ENCODE assay signal across 1 cellular context in the genomic region with DNA sequence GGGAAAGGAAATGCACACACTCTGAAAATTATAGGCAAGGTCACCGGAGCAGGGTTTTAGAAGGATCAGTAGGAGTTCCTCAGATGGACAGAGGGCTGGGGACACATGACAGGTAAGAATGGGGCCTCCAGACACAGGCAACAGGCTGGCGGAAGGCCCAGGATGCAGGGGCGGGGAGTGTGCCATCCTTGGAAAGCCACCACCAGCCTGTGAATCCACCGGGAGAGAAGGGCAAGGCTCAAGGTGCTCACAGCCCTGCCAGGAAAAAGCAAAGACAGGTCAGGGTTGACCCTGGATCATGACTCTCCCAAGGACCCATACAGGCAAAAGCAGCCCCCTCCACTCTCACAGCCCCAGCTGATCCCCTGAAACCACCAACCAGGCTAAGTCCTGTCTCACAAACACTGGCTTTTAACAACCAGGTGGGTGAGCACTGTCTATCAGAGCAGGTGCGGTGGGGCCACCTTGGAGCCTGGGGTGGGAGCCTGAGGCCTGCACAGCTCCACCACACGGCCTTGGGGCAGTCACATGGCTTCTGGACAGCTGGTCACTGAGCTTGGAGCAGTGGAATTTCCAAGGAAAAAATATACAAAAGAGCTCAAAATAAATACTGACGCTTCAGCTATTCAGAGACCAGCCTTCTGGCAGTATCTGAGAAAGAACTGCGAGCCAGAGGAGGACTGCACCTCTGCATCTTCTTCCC.
TF ChIP-seq lines count a peak whose summit lies in the region.

No MANE protein-coding gene starts in this region.

TF ChIP-seq in WTC11, 78 proteins besides CTCF, POLR2A, EP300 and RAD21 (continued from another document):
- TF ChIP-seq, protein P1, sequence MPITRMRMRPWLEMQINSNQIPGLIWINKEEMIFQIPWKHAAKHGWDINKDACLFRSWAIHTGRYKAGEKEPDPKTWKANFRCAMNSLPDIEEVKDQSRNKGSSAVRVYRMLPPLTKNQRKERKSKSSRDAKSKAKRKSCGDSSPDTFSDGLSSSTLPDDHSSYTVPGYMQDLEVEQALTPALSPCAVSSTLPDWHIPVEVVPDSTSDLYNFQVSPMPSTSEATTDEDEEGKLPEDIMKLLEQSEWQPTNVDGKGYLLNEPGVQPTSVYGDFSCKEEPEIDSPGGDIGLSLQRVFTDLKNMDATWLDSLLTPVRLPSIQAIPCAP (CRISPR knock-in tag; IDR thresholded peaks at IDR 0.05): no peak
- TF ChIP-seq CREM (CRISPR knock-in tag; IDR thresholded peaks at IDR 0.05): no peak
- no peak for TF ChIP-seq ESRRA (CRISPR knock-in tag; IDR thresholded peaks at IDR 0.05; ENCODE audit: borderline replicate concordance)
- no peak for TF ChIP-seq MXD4 (CRISPR knock-in tag; IDR thresholded peaks at IDR 0.05; ENCODE audit: borderline replicate concordance)
- no peak for TF ChIP-seq ATF3 (CRISPR knock-in tag; conservative IDR thresholded peaks at IDR 0.05)
- TF ChIP-seq USF1 (CRISPR knock-in tag; IDR thresholded peaks at IDR 0.05): no peak
- TF ChIP-seq ATF1 (CRISPR knock-in tag; IDR thresholded peaks at IDR 0.05): no peak
- TF ChIP-seq CREB1 (CRISPR knock-in tag; IDR thresholded peaks at IDR 0.05): no peak
- TF ChIP-seq, protein P2, sequence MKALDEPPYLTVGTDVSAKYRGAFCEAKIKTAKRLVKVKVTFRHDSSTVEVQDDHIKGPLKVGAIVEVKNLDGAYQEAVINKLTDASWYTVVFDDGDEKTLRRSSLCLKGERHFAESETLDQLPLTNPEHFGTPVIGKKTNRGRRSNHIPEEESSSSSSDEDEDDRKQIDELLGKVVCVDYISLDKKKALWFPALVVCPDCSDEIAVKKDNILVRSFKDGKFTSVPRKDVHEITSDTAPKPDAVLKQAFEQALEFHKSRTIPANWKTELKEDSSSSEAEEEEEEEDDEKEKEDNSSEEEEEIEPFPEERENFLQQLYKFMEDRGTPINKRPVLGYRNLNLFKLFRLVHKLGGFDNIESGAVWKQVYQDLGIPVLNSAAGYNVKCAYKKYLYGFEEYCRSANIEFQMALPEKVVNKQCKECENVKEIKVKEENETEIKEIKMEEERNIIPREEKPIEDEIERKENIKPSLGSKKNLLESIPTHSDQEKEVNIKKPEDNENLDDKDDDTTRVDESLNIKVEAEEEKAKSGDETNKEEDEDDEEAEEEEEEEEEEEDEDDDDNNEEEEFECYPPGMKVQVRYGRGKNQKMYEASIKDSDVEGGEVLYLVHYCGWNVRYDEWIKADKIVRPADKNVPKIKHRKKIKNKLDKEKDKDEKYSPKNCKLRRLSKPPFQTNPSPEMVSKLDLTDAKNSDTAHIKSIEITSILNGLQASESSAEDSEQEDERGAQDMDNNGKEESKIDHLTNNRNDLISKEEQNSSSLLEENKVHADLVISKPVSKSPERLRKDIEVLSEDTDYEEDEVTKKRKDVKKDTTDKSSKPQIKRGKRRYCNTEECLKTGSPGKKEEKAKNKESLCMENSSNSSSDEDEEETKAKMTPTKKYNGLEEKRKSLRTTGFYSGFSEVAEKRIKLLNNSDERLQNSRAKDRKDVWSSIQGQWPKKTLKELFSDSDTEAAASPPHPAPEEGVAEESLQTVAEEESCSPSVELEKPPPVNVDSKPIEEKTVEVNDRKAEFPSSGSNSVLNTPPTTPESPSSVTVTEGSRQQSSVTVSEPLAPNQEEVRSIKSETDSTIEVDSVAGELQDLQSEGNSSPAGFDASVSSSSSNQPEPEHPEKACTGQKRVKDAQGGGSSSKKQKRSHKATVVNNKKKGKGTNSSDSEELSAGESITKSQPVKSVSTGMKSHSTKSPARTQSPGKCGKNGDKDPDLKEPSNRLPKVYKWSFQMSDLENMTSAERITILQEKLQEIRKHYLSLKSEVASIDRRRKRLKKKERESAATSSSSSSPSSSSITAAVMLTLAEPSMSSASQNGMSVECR (CRISPR knock-in tag; IDR thresholded peaks at IDR 0.05; ENCODE audit: borderline replicate concordance): no peak
